8 cellular contexts compared by ENCODE assay signal in genomic region chr3:48918388-48919214, GRCh38. TPM values are rescaled to one million over a fixed set of nuclear protein-coding genes. Genes with fewer than 3 reads are reported as not detected.
A peak's percentile ranks its signal among the peaks of the same experiment; 100 is the strongest.
DNase-seq lines count a peak whose midpoint lies in the region; ATAC-seq and TF ChIP-seq lines count a peak whose summit lies in the region.

ARIH2 (plus strand) TSS chr3:48918842; CDS start chr3:48927559, 8,717 bp downstream.

- peak within 1 kb of the TSS; percentile 93 for H3K4me3 Mint-ChIP-seq in activated T-cell treated with anti-CD3 and anti-CD28 coated beads, Interleukin-2, amount 50 U/mL, for 4 hours

- peak within 1 kb of the TSS; percentile 84 for H3K9ac ChIP-seq in HUES6 (ENCODE audit: low read length)

- ATAC-seq in GM21423 (IDR thresholded peaks at IDR 0.05; ENCODE audit: unreplicated experiment) (peak; percentile 76), esophagus mucosa (peak; percentile 95)
- ATAC-seq in activated T-cell treated with anti-CD3 and anti-CD28 coated beads, Interleukin-2, amount 50 U/mL, for 4 hours = peak; percentile 79 to 83

- H3K27me3 Mint-ChIP-seq in activated T-cell treated with anti-CD3 and anti-CD28 coated beads, Interleukin-2, amount 50 U/mL, for 4 hours (ENCODE audit: low read depth) = no peaks in the 10 kb centered on the region

- H3K27me3 ChIP-seq in HUES6 (ENCODE audit: control insufficient read depth, insufficient read depth, low read length) = no peaks in the 10 kb centered on the region
- H3K27me3 ChIP-seq in muscle layer of duodenum (ENCODE audit: low read depth, low read length) = no peaks in the 10 kb centered on the region

- H3K9me3 Mint-ChIP-seq in activated T-cell treated with anti-CD3 and anti-CD28 coated beads, Interleukin-2, amount 50 U/mL, for 4 hours = no peaks in the 10 kb centered on the region

- H3K36me3 ChIP-seq in HUES6 (ENCODE audit: control insufficient read depth, insufficient read depth, low read length) (peaks cover 10% of the 10 kb centered on the region), muscle layer of duodenum (ENCODE audit: control insufficient read depth in 1 of 2, insufficient read depth in 2 of 2, low read length in 2 of 2) (peaks cover 0 to 8% of the 10 kb centered on the region in 2 donors)

- no peaks in the 10 kb centered on the region for H3K4me1 ChIP-seq in HUES6 (ENCODE audit: control insufficient read depth, insufficient read depth, low read length)
- H3K4me1 ChIP-seq in muscle layer of duodenum (ENCODE audit: control insufficient read depth in 1 of 2, insufficient read depth in 2 of 2, low read length in 2 of 2) = peaks cover 0 to 23% of the 10 kb centered on the region in 2 donors

- peaks cover 4% of the 10 kb centered on the region for H3K36me3 Mint-ChIP-seq in activated T-cell treated with anti-CD3 and anti-CD28 coated beads, Interleukin-2, amount 50 U/mL, for 4 hours (ENCODE audit: insufficient read depth)

- H3K27ac ChIP-seq in HUES6 (ENCODE audit: low read depth, low read length) = peak within 1 kb of the TSS; percentile 85
- H3K27ac ChIP-seq in muscle layer of duodenum (ENCODE audit: low read length) = peak within 1 kb of the TSS; percentile 98

- H3K9me3 ChIP-seq in HUES6 (ENCODE audit: control insufficient read depth, insufficient read depth, low read depth, low read length) = no peaks in the 10 kb centered on the region
- no peaks in the 10 kb centered on the region for H3K9me3 ChIP-seq in muscle layer of duodenum (ENCODE audit: control insufficient read depth in 1 of 2, low read length in 2 of 2)

- peaks cover 27% of the 10 kb centered on the region for H3K4me1 Mint-ChIP-seq in activated T-cell treated with anti-CD3 and anti-CD28 coated beads, Interleukin-2, amount 50 U/mL, for 4 hours (ENCODE audit: low read depth)

- H3K4me3 ChIP-seq in HUES6 (ENCODE audit: low read depth, low read length) = peak within 1 kb of the TSS; percentile 82
- peak within 1 kb of the TSS; percentile 76 to 95 for H3K4me3 ChIP-seq in muscle layer of duodenum (ENCODE audit: low read depth in 1 of 2, low read length in 2 of 2)

- peak; percentile 76 for DNase-seq in DMS114 treated with DMSO at 0.1 percent for 48 hours (lab: John Stamatoyannopoulos, UW; ENCODE audit: unreplicated experiment)
- peak; percentile 80 for DNase-seq in activated T-cell treated with anti-CD3 and anti-CD28 coated beads, Interleukin-2, amount 50 U/mL, for 4 hours
- peak; percentile 86 to 90 for DNase-seq in stimulated activated CD8-positive, alpha-beta memory T cell treated with anti-CD3 and anti-CD28 coated beads, Interleukin-7, amount 100 ng/mL, for 48 hours (ENCODE audit: extremely low read depth in 1 of 2, low read depth in 1 of 2)

TF ChIP-seq in PFSK-1, 5 proteins besides CTCF, POLR2A, EP300 and RAD21:
- TF ChIP-seq SIN3A (IDR thresholded peaks at IDR 0.05; ENCODE audit: borderline replicate concordance, insufficient read depth, low read length) (peak; percentile 13; the same call in 1 of the 2 replicates), FOXP2 (optimal IDR thresholded peaks at IDR 0.05; ENCODE audit: borderline replicate concordance, extremely low read depth, extremely low read length, insufficient read depth) (peak; percentile 48), TAF1 (IDR thresholded peaks at IDR 0.05; ENCODE audit: borderline replicate concordance, insufficient read depth, low read length) (0 out of 2 replicates have a peak, but pooled peaks have one; percentile 27), POLR2AphosphoS5 (IDR thresholded peaks at IDR 0.05; ENCODE audit: low read depth, low read length) (peak; percentile 71)
- TF ChIP-seq, protein P1, sequence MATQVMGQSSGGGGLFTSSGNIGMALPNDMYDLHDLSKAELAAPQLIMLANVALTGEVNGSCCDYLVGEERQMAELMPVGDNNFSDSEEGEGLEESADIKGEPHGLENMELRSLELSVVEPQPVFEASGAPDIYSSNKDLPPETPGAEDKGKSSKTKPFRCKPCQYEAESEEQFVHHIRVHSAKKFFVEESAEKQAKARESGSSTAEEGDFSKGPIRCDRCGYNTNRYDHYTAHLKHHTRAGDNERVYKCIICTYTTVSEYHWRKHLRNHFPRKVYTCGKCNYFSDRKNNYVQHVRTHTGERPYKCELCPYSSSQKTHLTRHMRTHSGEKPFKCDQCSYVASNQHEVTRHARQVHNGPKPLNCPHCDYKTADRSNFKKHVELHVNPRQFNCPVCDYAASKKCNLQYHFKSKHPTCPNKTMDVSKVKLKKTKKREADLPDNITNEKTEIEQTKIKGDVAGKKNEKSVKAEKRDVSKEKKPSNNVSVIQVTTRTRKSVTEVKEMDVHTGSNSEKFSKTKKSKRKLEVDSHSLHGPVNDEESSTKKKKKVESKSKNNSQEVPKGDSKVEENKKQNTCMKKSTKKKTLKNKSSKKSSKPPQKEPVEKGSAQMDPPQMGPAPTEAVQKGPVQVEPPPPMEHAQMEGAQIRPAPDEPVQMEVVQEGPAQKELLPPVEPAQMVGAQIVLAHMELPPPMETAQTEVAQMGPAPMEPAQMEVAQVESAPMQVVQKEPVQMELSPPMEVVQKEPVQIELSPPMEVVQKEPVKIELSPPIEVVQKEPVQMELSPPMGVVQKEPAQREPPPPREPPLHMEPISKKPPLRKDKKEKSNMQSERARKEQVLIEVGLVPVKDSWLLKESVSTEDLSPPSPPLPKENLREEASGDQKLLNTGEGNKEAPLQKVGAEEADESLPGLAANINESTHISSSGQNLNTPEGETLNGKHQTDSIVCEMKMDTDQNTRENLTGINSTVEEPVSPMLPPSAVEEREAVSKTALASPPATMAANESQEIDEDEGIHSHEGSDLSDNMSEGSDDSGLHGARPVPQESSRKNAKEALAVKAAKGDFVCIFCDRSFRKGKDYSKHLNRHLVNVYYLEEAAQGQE (IDR thresholded peaks at IDR 0.05; ENCODE audit: insufficient read depth in 1 of 2, low read depth in 2 of 2, low read length in 2 of 2) = no peak
TF ChIP-seq in PFSK-1: peak in this region for 4.

RNA-seq across cellular contexts. Expression of gene ARIH2, which starts in this region (rescaled TPM):
- polyA plus RNA-seq in PFSK-1 (2012; ENCODE audit: insufficient read length, low read depth) = 79.2 TPM
- total RNA-seq in activated T-cell treated with anti-CD3 and anti-CD28 coated beads, Interleukin-2, amount 50 U/mL, for 4 hours = 100 to 1,000 TPM; 144 to 161 (median 146) TPM
- total RNA-seq in esophagus mucosa = 48.6 TPM

Comparison
In these comparisons a context has a peak if more than half of its experiments do, and no peak if none do; other contexts are left out.
1. Peak in every context shown above with its lines: DNase-seq, ATAC-seq, H3K4me3 ChIP-seq and H3K27ac ChIP-seq.